9 cellular contexts compared by ENCODE assay signal in the genomic region with DNA sequence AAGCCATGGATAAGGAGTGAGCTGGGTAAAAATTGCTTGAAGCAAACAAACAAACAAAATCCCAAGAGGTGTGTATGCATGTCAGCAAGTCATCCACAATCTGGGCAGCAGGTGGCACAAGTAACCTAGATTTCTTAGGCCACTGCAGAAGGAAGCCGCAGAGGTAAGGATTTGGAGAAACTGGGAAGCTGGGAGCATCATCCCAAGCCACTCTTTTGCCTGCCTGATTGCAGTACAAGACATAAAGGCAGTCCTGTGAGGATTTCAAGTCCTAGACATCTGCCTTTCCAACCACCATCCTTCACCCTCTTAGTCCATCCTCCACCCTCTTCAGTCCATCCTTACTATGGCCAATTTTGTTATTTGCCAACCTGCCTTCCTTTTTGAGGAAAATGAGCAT.
A peak's percentile ranks its signal among the peaks of the same experiment; 100 is the strongest.
DNase-seq lines count a peak whose midpoint lies in the region; ATAC-seq and TF ChIP-seq lines count a peak whose summit lies in the region.
"Had no signal": no experiment of that assay in that cellular context is flagged by ENCODE, and none has a peak within 500 bp of the region (broad histone marks: within the 10 kb centered on the region; RNA-seq: fewer than 3 reads in every experiment).

No MANE protein-coding gene starts in this region.

- H3K9me3 ChIP-seq in testis = no peaks in the 10 kb centered on the region

- peak; percentile 66 for DNase-seq in Caki2 (ENCODE audit: low read depth)
- peak; percentile 76 for DNase-seq in HFFc6
- peak; percentile 90 for DNase-seq in NCI-H69 (lab: John Stamatoyannopoulos, UW)
- DNase-seq in islet precursor cell = peak; percentile 90
- peak; percentile 87 for DNase-seq in testis

- H3K27ac Mint-ChIP-seq in HFFc6 (no peak overlapping the region), brain (peak overlapping the region in 1 of 5 experiments; percentile 74)
- H3K27ac Mint-ChIP-seq: memory B cell had no signal

- H3K27ac ChIP-seq in testis = no peak overlapping the region

- H3K36me3 Mint-ChIP-seq in HFFc6 (ENCODE audit: low read depth) = no peaks in the 10 kb centered on the region
- no peaks in the 10 kb centered on the region for H3K36me3 Mint-ChIP-seq in brain
- H3K36me3 Mint-ChIP-seq: memory B cell had no signal

- TF ChIP-seq CTCF in HFFc6 (IDR thresholded peaks at IDR 0.05) (peak; percentile 86), brain (conservative IDR thresholded peaks at IDR 0.05) (peak; percentile 83 to 89), testis (IDR thresholded peaks at IDR 0.05) (peak; percentile 28 to 73 (median 56))

- no peak for ATAC-seq in HG03354 (IDR thresholded peaks at IDR 0.05; ENCODE audit: poor library complexity, severe bottlenecking, unreplicated experiment)
- ATAC-seq in HG03045 (IDR thresholded peaks at IDR 0.05; ENCODE audit: unreplicated experiment) = no peak

- in situ Hi-C loops in Caki2 (cut with HindIII; ENCODE audit: low pct_unique_long_range_greater_than_20kb, low sequenced_read_pairs) = loop anchor here (10.0 kb wide), 1 partner anchor 54 kb away; no protein-coding TSS in a partner anchor

- H3K9me3 Mint-ChIP-seq in HFFc6 = no peaks in the 10 kb centered on the region
- peaks cover 0 to 5% (median 0%) of the 10 kb centered on the region in 5 experiments for H3K9me3 Mint-ChIP-seq in brain
- H3K9me3 Mint-ChIP-seq: memory B cell had no signal

- no peak for TF ChIP-seq POLR2A in testis (IDR thresholded peaks at IDR 0.05)

- 30 to 33% methylated on average over 1 of the region's 1 CpG for WGBS in testis, 2 donors

- intact Hi-C loops in testis (cut with DNase I; ENCODE audit: low total_unique reads) = no loop called here

- H3K4me3 ChIP-seq in testis = no peak overlapping the region

- no peaks in the 10 kb centered on the region; the same call in 1 of the 2 replicates for H3K27me3 Mint-ChIP-seq in HFFc6 (ENCODE audit: insufficient read depth)
- H3K27me3 Mint-ChIP-seq in brain = no peaks in the 10 kb centered on the region

- H3K4me3 Mint-ChIP-seq in HFFc6 (no peak overlapping the region), brain (no peak overlapping the region)
- H3K4me3 Mint-ChIP-seq: memory B cell had no signal

- peaks cover 29% of the 10 kb centered on the region for H3K4me1 ChIP-seq in testis

- H3K36me3 ChIP-seq in testis (ENCODE audit: low read depth, missing control alignments) = no peaks in the 10 kb centered on the region

- peaks cover 38% of the 10 kb centered on the region for H3K4me1 Mint-ChIP-seq in HFFc6 (ENCODE audit: low read depth)
- H3K4me1 Mint-ChIP-seq in brain = peaks cover 55% of the 10 kb centered on the region

- H3K27me3 ChIP-seq in testis = no peaks in the 10 kb centered on the region
